In the genomic region with DNA sequence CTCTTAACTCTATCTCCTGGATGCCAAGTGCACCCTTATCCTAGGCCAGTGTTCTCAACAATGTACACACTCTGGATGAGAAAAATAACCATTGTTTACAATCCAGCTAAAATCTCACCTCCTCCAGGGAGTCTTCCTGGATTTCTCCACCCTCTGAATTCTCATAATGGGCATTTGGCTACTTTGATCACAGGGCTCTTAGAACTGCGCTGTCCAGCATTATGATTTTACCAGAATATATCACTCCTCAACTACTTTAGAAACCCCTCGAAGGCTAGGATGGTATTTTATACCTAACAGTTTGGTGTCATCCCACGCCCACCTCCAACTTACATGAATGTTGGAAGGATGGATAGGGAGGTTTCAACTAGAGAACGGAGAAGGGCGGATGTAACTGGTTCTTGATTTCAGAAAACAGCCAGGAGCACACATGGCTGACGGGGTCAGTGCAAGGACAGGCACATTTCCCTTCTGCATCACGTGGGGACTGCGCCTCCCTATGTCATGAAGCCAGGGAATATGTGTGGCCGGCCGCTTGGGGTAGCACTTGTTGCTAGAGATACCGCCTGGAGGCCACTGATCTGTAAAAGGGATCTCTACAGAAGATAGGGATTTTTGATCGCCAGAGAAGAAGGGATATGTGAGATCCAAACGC, we compare ENCODE assay signal across 8 cellular contexts. TPM values are rescaled to one million over a fixed set of nuclear protein-coding genes. Genes with fewer than 3 reads are reported as not detected.
DNase-seq lines count a peak whose midpoint lies in the region; ATAC-seq and TF ChIP-seq lines count a peak whose summit lies in the region.

No MANE protein-coding gene starts in this region.

- H3K4me1 Mint-ChIP-seq in H9 = peaks cover 8 to 12% of the 10 kb centered on the region in 2 experiments

- no peak overlapping the region for H3K4ac ChIP-seq in H9 (ENCODE audit: low read depth, low read length)

- no peak overlapping the region for H4K8ac ChIP-seq in H9 (replicated peaks; ENCODE audit: insufficient read length, low read depth, low read length)

- no peaks in the 10 kb centered on the region for H3K79me2 ChIP-seq in H9 (ENCODE audit: insufficient read depth, low read length)

- H4K91ac ChIP-seq in H9 (ENCODE audit: insufficient read length, low read depth, low read length) = no peak overlapping the region

- no peaks in the 10 kb centered on the region for H3K79me1 ChIP-seq in H9 (ENCODE audit: insufficient read depth, low read depth, low read length, poor library complexity, severe bottlenecking)

- H3K27me3 Mint-ChIP-seq in H9 (ENCODE audit: low read depth) = peaks cover 42% of the 10 kb centered on the region

- H2BK15ac ChIP-seq in H9 (ENCODE audit: low read depth, low read length) = no peak overlapping the region

- no CpG with 5 or more reads among the region's 13 CpGs for WGBS in H9 (ENCODE audit: extremely low coverage, insufficient read length, low lambda C conversion rate)

- no peaks in the 10 kb centered on the region for H3K9me3 Mint-ChIP-seq in H9

- no peak overlapping the region for H2AK5ac ChIP-seq in H9 (ENCODE audit: insufficient read length, low read length)

- ATAC-seq in GM21717 (IDR thresholded peaks at IDR 0.05; ENCODE audit: unreplicated experiment) (no peak), HG02885 (IDR thresholded peaks at IDR 0.05; ENCODE audit: poor library complexity, unreplicated experiment) (no peak)

- H2BK120ac ChIP-seq in H9 (ENCODE audit: low read depth, low read length, poor library complexity, severe bottlenecking) = no peak overlapping the region

- no peak overlapping the region for H2BK5ac ChIP-seq in H9 (ENCODE audit: insufficient read length, low read length)

- H4K20me1 ChIP-seq in H9 (ENCODE audit: control insufficient read depth, insufficient read depth, insufficient read length) = no peaks in the 10 kb centered on the region

- no peak overlapping the region for H3K27ac ChIP-seq in H9 (ENCODE audit: insufficient read length, low read depth, low read length)

- no peaks in the 10 kb centered on the region; the same call in 1 of the 2 replicates for H3K27me3 ChIP-seq in H9 (ENCODE audit: insufficient read depth, low read length)

- H3K14ac ChIP-seq in H9 (ENCODE audit: insufficient read depth, low read length) = no peak overlapping the region

- peak overlapping the region; percentile 42 for H3K9ac ChIP-seq in H9 (ENCODE audit: extremely low read depth, insufficient read length, low read length)

- no peaks in the 10 kb centered on the region; the same call in 1 of the 2 replicates for H3K4me1 ChIP-seq in H9 (ENCODE audit: insufficient read depth, low read length)

- H3K56ac ChIP-seq in H9 (ENCODE audit: insufficient read length, low read depth, low read length) = no peak overlapping the region

- intact Hi-C loops in cardiac septum (cut with DNase I) = loop anchor here (5.0 kb wide), 1 partner anchor 35 kb away; the partner anchor contains the start of gene ZNF862

- no peaks in the 10 kb centered on the region for H3K36me3 Mint-ChIP-seq in H9 (ENCODE audit: insufficient read depth in 1 of 3, low read depth in 3 of 3)

- no peaks in the 10 kb centered on the region for H3K9me3 ChIP-seq in H9 (ENCODE audit: control insufficient read depth, low read depth, low read length)

- H3K27ac Mint-ChIP-seq in H9 = peak overlapping the region in 1 of 3 experiments; percentile 16; a peak in 2 of 7 replicates

- no peak overlapping the region for H4K5ac ChIP-seq in H9 (ENCODE audit: insufficient read length, low read depth, low read length)

- no peak overlapping the region for H2AFZ ChIP-seq in H9 (ENCODE audit: low read length)

- no peak overlapping the region for H2BK12ac ChIP-seq in H9 (ENCODE audit: insufficient read length, low read depth, low read length)

- H3K4me3 Mint-ChIP-seq in H9 = peak overlapping the region; percentile 74 to 84

- no peak overlapping the region for H3K23ac ChIP-seq in H9 (ENCODE audit: insufficient read length, low read depth, low read length)

- H3K23me2 ChIP-seq in H9 (ENCODE audit: insufficient read length, low read depth, low read length, poor library complexity, severe bottlenecking) = peaks cover 11% of the 10 kb centered on the region

- H3T11ph ChIP-seq in H9 (ENCODE audit: low read length) = no peak overlapping the region

- peak; percentile 28; the same call in 1 of the 3 replicates for TF ChIP-seq CTCF in H9 (conservative IDR thresholded peaks at IDR 0.05)

- H2BK20ac ChIP-seq in H9 (ENCODE audit: low read depth, low read length, poor library complexity, severe bottlenecking) = no peak overlapping the region

- peak overlapping the region; percentile 23 for H3K18ac ChIP-seq in H9 (ENCODE audit: insufficient read length, low read depth, low read length)

- H3K4me2 ChIP-seq in H9 (ENCODE audit: insufficient read depth, insufficient read length, low read length) = peak overlapping the region; percentile 78

- peak; percentile 81 for DNase-seq in COR-L47 (lab: John Stamatoyannopoulos, UW)
- peak; percentile 74 for DNase-seq in H9
- peak; percentile 21 for DNase-seq in NCI-H524 treated with DMSO at 0.1 percent for 48 hours (lab: John Stamatoyannopoulos, UW)
- peak; percentile 67 for DNase-seq in amniotic stem cell (lab: John Stamatoyannopoulos, UW)
- peak; percentile 88 for DNase-seq in cardiac septum (ENCODE audit: low spot score)
- DNase-seq in occipital lobe (lab: John Stamatoyannopoulos, UW) = peak; percentile 67

RNA-seq across cellular contexts. Expression of gene ATP6V0E2, which starts 1.2 kb away (rescaled TPM):
- total RNA-seq in H9 (2021) (19.0 and 20.0 TPM in 2 replicates), cardiac septum (80.2 TPM), occipital lobe (112 TPM)

RNA-seq across cellular contexts. Expression of gene ZNF862, which starts 34.4 kb away (rescaled TPM):
- total RNA-seq in H9 (2021) (1.3 and 1.9 TPM in 2 replicates), cardiac septum (12.8 TPM), occipital lobe (10.0 TPM)

Comparison
In these comparisons a context has a peak if more than half of its experiments do, and no peak if none do; other contexts are left out.
1. DNase-seq: peak in every context shown above with its lines; median percentile 88 in cardiac septum; 81 in COR-L47; 74 in H9; 67 in amniotic stem cell; 67 in occipital lobe; 21 in NCI-H524 treated with DMSO at 0.1 percent for 48 hours.